In genomic region chr2:8004250-8004681, GRCh38 we compare ENCODE assay signal across 1 cellular context.
TF ChIP-seq lines count a peak whose summit lies in the region.

No MANE protein-coding gene starts in this region.

TF ChIP-seq in K562, 482 proteins besides CTCF, POLR2A, EP300 and RAD21 (continued from another document):
- TF ChIP-seq ZBTB11 (CRISPR knock-in tag; IDR thresholded peaks at IDR 0.05) (peak in 1 of 3 experiments; percentile 50; a peak in 1 of 6 replicates), ETV6 (IDR thresholded peaks at IDR 0.05; ENCODE audit: borderline replicate concordance in 1 of 2, low read depth in 2 of 2, low read length in 1 of 2) (no peak), ETV6 (CRISPR knock-in tag; IDR thresholded peaks at IDR 0.05; ENCODE audit: borderline replicate concordance) (no peak), ZNF24 (IDR thresholded peaks at IDR 0.05) (no peak), CXXC5 (CRISPR knock-in tag; IDR thresholded peaks at IDR 0.05) (0 out of 2 replicates have a peak, but pooled peaks have one; percentile 47), RREB1 (CRISPR knock-in tag; IDR thresholded peaks at IDR 0.05) (no peak), ZNF224 (CRISPR knock-in tag; IDR thresholded peaks at IDR 0.05) (no peak), BDP1 (IDR thresholded peaks at IDR 0.05; ENCODE audit: insufficient read depth, insufficient read length) (no peak), ZNF589 (CRISPR knock-in tag; IDR thresholded peaks at IDR 0.05; ENCODE audit: low read depth) (no peak), ZNF384 (IDR thresholded peaks at IDR 0.05; ENCODE audit: low read depth, low read length) (no peak), GATAD2A (IDR thresholded peaks at IDR 0.05) (no peak), ZNF165 (CRISPR knock-in tag; IDR thresholded peaks at IDR 0.05; ENCODE audit: borderline replicate concordance) (no peak), KDM2B (CRISPR knock-in tag; IDR thresholded peaks at IDR 0.05) (no peak), USF1 (CRISPR knock-in tag; IDR thresholded peaks at IDR 0.05) (no peak), SMAD1 (IDR thresholded peaks at IDR 0.05; ENCODE audit: low read depth, low read length, partially characterized antibody) (no peak), EZH2 (IDR thresholded peaks at IDR 0.05; ENCODE audit: borderline replicate concordance, low read depth, low read length) (no peak), TRIM28 (IDR thresholded peaks at IDR 0.05) (no peak), ETV5 (CRISPR knock-in tag; IDR thresholded peaks at IDR 0.05; ENCODE audit: low read depth) (no peak), VEZF1 (CRISPR knock-in tag; IDR thresholded peaks at IDR 0.05) (peak; percentile 52), PHB (CRISPR knock-in tag; IDR thresholded peaks at IDR 0.05) (no peak), TAF9B (IDR thresholded peaks at IDR 0.05; ENCODE audit: partially characterized antibody) (peak; percentile 48), ZNF766 (CRISPR knock-in tag; conservative IDR thresholded peaks at IDR 0.05) (0 out of 2 replicates have a peak, but pooled peaks have one; percentile 34), FOXJ3 (CRISPR knock-in tag; IDR thresholded peaks at IDR 0.05) (no peak), ZNF174 (CRISPR knock-in tag; IDR thresholded peaks at IDR 0.05) (no peak), MBD1 (CRISPR knock-in tag; IDR thresholded peaks at IDR 0.05) (no peak), FOXP1 (CRISPR knock-in tag; IDR thresholded peaks at IDR 0.05) (no peak), NFXL1 (CRISPR knock-in tag; IDR thresholded peaks at IDR 0.05) (no peak), SUPT5H (IDR thresholded peaks at IDR 0.05) (no peak), SOX6 (IDR thresholded peaks at IDR 0.05) (peak; percentile 81), STAG1 (CRISPR knock-in tag; IDR thresholded peaks at IDR 0.05; ENCODE audit: borderline replicate concordance) (no peak), RNF219 (CRISPR knock-in tag; IDR thresholded peaks at IDR 0.05) (no peak), CTBP1 (IDR thresholded peaks at IDR 0.05; ENCODE audit: borderline replicate concordance) (no peak), CREB3 (tag; conservative IDR thresholded peaks at IDR 0.05; ENCODE audit: low read depth) (peak; percentile 42; the same call in 1 of the 2 replicates), HMBOX1 (IDR thresholded peaks at IDR 0.05) (no peak), NFIC (IDR thresholded peaks at IDR 0.05) (peak; percentile 64), CHAMP1 (IDR thresholded peaks at IDR 0.05) (peak; percentile 65; the same call in 1 of the 2 replicates), ILF3 (IDR thresholded peaks at IDR 0.05; ENCODE audit: borderline replicate concordance) (no peak), GTF2E2 (tag; IDR thresholded peaks at IDR 0.05) (no peak), CAMTA2 (CRISPR knock-in tag; conservative IDR thresholded peaks at IDR 0.05) (no peak), ZBTB2 (IDR thresholded peaks at IDR 0.05) (no peak), ZNF75A (CRISPR knock-in tag; IDR thresholded peaks at IDR 0.05) (no peak), ELF4 (CRISPR knock-in tag; IDR thresholded peaks at IDR 0.05) (no peak)
